22 cellular contexts compared by ENCODE assay signal in genomic region chr4:83922419-83922818, GRCh38.
"Had no signal": no experiment of that assay in that cellular context is flagged by ENCODE, and none has a peak within 500 bp of the region (broad histone marks: within the 10 kb centered on the region; RNA-seq: fewer than 3 reads in every experiment).

No MANE protein-coding gene starts in this region.

- H3K27me3 Mint-ChIP-seq: activated CD4-positive, alpha-beta memory T cell treated with anti-CD3 and anti-CD28 coated beads for 36 hours had no signal

- ATAC-seq: activated T-cell treated with anti-CD3 and anti-CD28 coated beads, Interleukin-2, amount 50 U/mL, for 72 hours; left ventricle myocardium superior; naive thymus-derived CD8-positive, alpha-beta T cell had no signal

- H3K4me1 Mint-ChIP-seq: activated naive CD8-positive, alpha-beta T cell treated with anti-CD3 and anti-CD28 coated beads, Interleukin-2, amount 10 ng/mL, durations not matched to agents 7 days and 5 days; mesothelial cell of epicardium had no signal

- H3K9me3 Mint-ChIP-seq: activated CD4-positive, alpha-beta memory T cell treated with anti-CD3 and anti-CD28 coated beads for 36 hours; activated naive CD4-positive, alpha-beta T cell treated with anti-CD3 and anti-CD28 coated beads for 36 hours; activated naive CD8-positive, alpha-beta T cell treated with anti-CD3 and anti-CD28 coated beads, Interleukin-2, amount 10 ng/mL, durations not matched to agents 7 days and 5 days; activated T-cell treated with anti-CD3 and anti-CD28 coated beads, Interleukin-2, amount 50 U/mL, for 72 hours; mesothelial cell of epicardium; naive thymus-derived CD8-positive, alpha-beta T cell had no signal

- H3K4me1 ChIP-seq: colonic mucosa, prostate gland, spleen, testis, uterus had no signal

- H3K27me3 ChIP-seq: colonic mucosa, spleen, testis, uterus had no signal

- H3K4me3 ChIP-seq: colonic mucosa, prostate gland, spleen, testis, uterus had no signal

- H3K4me3 Mint-ChIP-seq: activated CD4-positive, alpha-beta memory T cell treated with anti-CD3 and anti-CD28 coated beads for 36 hours; activated naive CD4-positive, alpha-beta T cell treated with anti-CD3 and anti-CD28 coated beads for 36 hours; activated naive CD8-positive, alpha-beta T cell treated with anti-CD3 and anti-CD28 coated beads, Interleukin-2, amount 10 ng/mL, durations not matched to agents 7 days and 5 days; activated T-cell treated with anti-CD3 and anti-CD28 coated beads, Interleukin-2, amount 50 U/mL, for 72 hours; mesothelial cell of epicardium; naive thymus-derived CD8-positive, alpha-beta T cell had no signal

- FAIRE-seq: bronchial epithelial cell, islet of Langerhans had no signal

- DNase-seq: activated CD4-positive, alpha-beta memory T cell treated with anti-CD3 and anti-CD28 coated beads for 36 hours; activated CD4-positive, alpha-beta T cell treated with anti-CD3 and anti-CD28 coated beads for 48 hours; activated effector memory CD4-positive, alpha-beta T cell treated with Interleukin-2 at 50 U/mL for 16 hours; activated naive CD4-positive, alpha-beta T cell treated with anti-CD3 and anti-CD28 coated beads for 36 hours; activated naive CD8-positive, alpha-beta T cell treated with anti-CD3 and anti-CD28 coated beads, Interleukin-2, amount 10 ng/mL, durations not matched to agents 7 days and 5 days; activated T-cell treated with anti-CD3 and anti-CD28 coated beads, Interleukin-2, amount 50 U/mL, for 72 hours; amniotic stem cell; colonic mucosa; left ventricle myocardium superior; mammary epithelial cell; naive thymus-derived CD8-positive, alpha-beta T cell; spleen; stimulated activated CD4-positive, alpha-beta T cell treated with anti-CD3 and anti-CD28 coated beads, Interleukin-4, amount 100 ng/mL, for 1 hour; stimulated activated naive CD4-positive, alpha-beta T cell; testis; trophoblast cell; uterus had no signal

- H3K36me3 ChIP-seq: colonic mucosa, prostate gland, spleen, uterus had no signal

- H3K27ac ChIP-seq: colonic mucosa, epithelial cell of prostate, prostate gland, spleen, testis, uterus had no signal

- H3K36me3 Mint-ChIP-seq: activated CD4-positive, alpha-beta memory T cell treated with anti-CD3 and anti-CD28 coated beads for 36 hours; activated naive CD8-positive, alpha-beta T cell treated with anti-CD3 and anti-CD28 coated beads, Interleukin-2, amount 10 ng/mL, durations not matched to agents 7 days and 5 days; mesothelial cell of epicardium; naive thymus-derived CD8-positive, alpha-beta T cell had no signal

- H3K9me3 ChIP-seq: colonic mucosa, prostate gland, spleen, testis, uterus had no signal
